ENCODE assay signal across 27 cellular contexts in the genomic region with DNA sequence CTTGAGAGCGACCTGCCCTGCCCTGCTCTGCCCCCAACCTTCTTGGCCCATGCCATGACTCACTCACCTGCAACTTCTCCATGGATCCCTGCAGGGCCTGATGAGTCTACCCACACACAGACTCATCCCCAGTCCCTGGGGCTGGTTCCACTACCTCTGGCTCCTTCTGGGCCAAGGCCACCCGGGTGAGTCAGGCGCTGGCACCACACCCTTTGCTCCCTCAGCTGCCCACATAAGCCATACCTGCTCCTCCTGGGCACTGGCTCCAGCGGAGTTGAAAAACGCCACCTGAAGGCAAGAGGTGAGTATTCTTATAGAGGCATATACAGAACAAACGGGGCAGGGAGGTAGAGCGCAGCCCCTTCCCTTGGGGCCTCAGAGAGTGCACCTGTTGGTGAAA. TPM values are rescaled to one million over a fixed set of nuclear protein-coding genes. Genes with fewer than 3 reads are reported as not detected.
A peak's percentile ranks its signal among the peaks of the same experiment; 100 is the strongest.
DNase-seq lines count a peak whose midpoint lies in the region; ATAC-seq and TF ChIP-seq lines count a peak whose summit lies in the region.
"Had no signal": no experiment of that assay in that cellular context is flagged by ENCODE, and none has a peak within 500 bp of the region (broad histone marks: within the 10 kb centered on the region; RNA-seq: fewer than 3 reads in every experiment).

No MANE protein-coding gene starts in this region.

- peak overlapping the region; percentile 47 for H3K4me2 ChIP-seq in HCT116 (ENCODE audit: low read length)
- H3K4me2 ChIP-seq in neuronal stem cell (ENCODE audit: insufficient read depth, low read length, poor library complexity, severe bottlenecking), result no peak overlapping the region
- H3K4me2 ChIP-seq: smooth muscle cell had no signal

- H3K18ac ChIP-seq in neuronal stem cell (ENCODE audit: low read length), result peak overlapping the region; percentile 1

- POLR2A ChIA-PET in HCT116 (lab: Charles Lee), result no interaction called here

- no TSS peak for BruUV-seq in HCT116 (replicated peaks; lab: Mats Ljungman, UMichigan)

- no peaks in the 10 kb centered on the region for H3K36me3 ChIP-seq in HCT116 (ENCODE audit: control insufficient read depth in 1 of 2, insufficient read depth in 2 of 2, low read length in 2 of 2)
- H3K36me3 ChIP-seq in neuronal stem cell (replicated peaks in 1 of 2; ENCODE audit: control insufficient read depth in 2 of 2, insufficient read depth in 2 of 2, low read length in 2 of 2), result no peaks in the 10 kb centered on the region
- H3K36me3 ChIP-seq: lower lobe of right lung, pancreas, upper lobe of left lung had no signal

- no peak overlapping the region for H4K8ac ChIP-seq in neuronal stem cell (ENCODE audit: low read depth, low read length)

- no peak overlapping the region for H2BK15ac ChIP-seq in neuronal stem cell (ENCODE audit: low read length)

- no peak overlapping the region for H3K14ac ChIP-seq in neuronal stem cell (ENCODE audit: low read length)

- peak; percentile 40 for DNase-seq in HCT116 (ENCODE audit: low read depth, low spot score)
- peak; percentile 29 for DNase-seq in RPMI7951 (ENCODE audit: low read depth)
- no peak for DNase-seq in neuronal stem cell (ENCODE audit: low spot score)
- DNase-seq in NOMO-1 (lab: John Stamatoyannopoulos, UW; ENCODE audit: unreplicated experiment in 2 of 2), result no peak
- DNase-seq: activated CD4-positive, alpha-beta T cell treated with anti-CD3 and anti-CD28 coated beads for 4 hours; activated gamma-delta T cell treated with Interleukin-2 at 50 U/mL for 16 hours; cerebellar nuclear complex; dorsolateral prefrontal cortex; glutamatergic neuron; kidney; lower lobe of right lung; NCI-H1417; NCI-H2029 treated with DMSO at 0.1 percent for 48 hours; NCI-H345; NCI-H748 treated with DMSO at 0.1 percent for 48 hours; pancreas; stimulated activated CD4-positive, alpha-beta T cell treated with anti-CD3 and anti-CD28 coated beads, Interleukin-1b, Interleukin-23, amount 100 ng/mL, for 48 hours had no signal

- no peak for TF ChIP-seq CTCF in HCT116 (IDR thresholded peaks at IDR 0.05 in 2 of 3, conservative IDR thresholded peaks at IDR 0.05 in 1 of 3; ENCODE audit: borderline replicate concordance in 1 of 3, insufficient read depth in 1 of 3, low read depth in 2 of 3, low read length in 2 of 3)

- no peak for TF ChIP-seq RAD21 in HCT116 (IDR thresholded peaks at IDR 0.05; ENCODE audit: low read depth)

- WGBS in neuronal stem cell (ENCODE audit: extremely low coverage in 2 of 2, insufficient read length in 2 of 2, insufficient replicate concordance in 1 of 2), 2 donors, result no CpG with 5 or more reads among the region's 7 CpGs

- H4K91ac ChIP-seq in neuronal stem cell (ENCODE audit: low read depth, low read length, poor library complexity), result no peak overlapping the region

- no peaks in the 10 kb centered on the region for H3K27me3 ChIP-seq in HCT116 (ENCODE audit: insufficient read depth, low read length)
- H3K27me3 ChIP-seq in neuronal stem cell (ENCODE audit: control insufficient read depth in 3 of 3, insufficient read depth in 3 of 3, low read depth in 1 of 3, low read length in 3 of 3), result peaks cover 0 to 17% (median 0%) of the 10 kb centered on the region in 3 experiments
- H3K27me3 ChIP-seq: dorsolateral prefrontal cortex, pancreas, upper lobe of left lung had no signal

- peak overlapping the region; percentile 94 for H2AK5ac ChIP-seq in neuronal stem cell (ENCODE audit: low read depth, low read length)

- H3K9ac ChIP-seq in HCT116 (ENCODE audit: low read length) (no peak overlapping the region), neuronal stem cell (ENCODE audit: low read depth, low read length, poor library complexity) (no peak overlapping the region)

- H3K9me2 ChIP-seq in HCT116 (ENCODE audit: insufficient read depth), result no peaks in the 10 kb centered on the region

- no peak overlapping the region for H3K4ac ChIP-seq in neuronal stem cell (ENCODE audit: low read length)

- H3K4me1 ChIP-seq in HCT116 (ENCODE audit: control insufficient read depth in 1 of 2, insufficient read depth in 2 of 2, low read length in 2 of 2), result peaks cover 1 to 19% of the 10 kb centered on the region in 2 experiments; a peak in 3 of 4 replicates
- H3K4me1 ChIP-seq in neuronal stem cell (ENCODE audit: control insufficient read depth in 2 of 2, insufficient read depth in 1 of 2, low read depth in 1 of 2, low read length in 2 of 2), result peaks cover 6% of the 10 kb centered on the region in 2 donors
- H3K4me1 ChIP-seq: lower lobe of right lung, pancreas, upper lobe of left lung had no signal

- intact Hi-C loops in HCT116 (cut with micrococcal nuclease), result no loop called here

- H2BK120ac ChIP-seq in neuronal stem cell (ENCODE audit: low read depth, low read length), result peak overlapping the region; percentile 50

- CTCF ChIA-PET in HCT116 (lab: Charles Lee), result no interaction called here

- peaks cover 2% of the 10 kb centered on the region for H3K79me1 ChIP-seq in neuronal stem cell (ENCODE audit: low read depth, low read length)

- H3K4me3 ChIP-seq in HCT116 (replicated peaks in 1 of 2; ENCODE audit: low read depth in 1 of 2, low read length in 2 of 2), result no peak overlapping the region
- H3K4me3 ChIP-seq in neuronal stem cell (ENCODE audit: low read length in 2 of 2), result no peak overlapping the region
- H3K4me3 ChIP-seq: dorsolateral prefrontal cortex, K562, lower lobe of right lung, pancreas, smooth muscle cell, upper lobe of left lung had no signal

- no peaks in the 10 kb centered on the region for H3K79me2 ChIP-seq in HCT116 (ENCODE audit: insufficient read depth, low read length)

- no peak overlapping the region for H3K23ac ChIP-seq in neuronal stem cell (ENCODE audit: low read depth, low read length, poor library complexity)

- ATAC-seq in HCT116 (peak; percentile 79), esophagus mucosa (peak; percentile 99), GM21367 (IDR thresholded peaks at IDR 0.05; ENCODE audit: unreplicated experiment) (no peak), GM18868 (IDR thresholded peaks at IDR 0.05; ENCODE audit: unreplicated experiment) (no peak)
- ATAC-seq: lower lobe of right lung, pancreas, Right ventricle myocardium inferior, SK-N-SH treated with all-trans-retinoic acid at 6 μM for 48 hours had no signal

- peak overlapping the region; percentile 24 for H2BK12ac ChIP-seq in neuronal stem cell (ENCODE audit: low read length)

- H3K9me3 ChIP-seq in HCT116 (ENCODE audit: control insufficient read depth in 1 of 2, insufficient read depth in 1 of 2, low read depth in 1 of 2, low read length in 2 of 2), result no peaks in the 10 kb centered on the region
- no peaks in the 10 kb centered on the region for H3K9me3 ChIP-seq in neuronal stem cell (replicated peaks in 1 of 2; ENCODE audit: control insufficient read depth in 2 of 2, insufficient read depth in 1 of 2, low read depth in 1 of 2, low read length in 2 of 2)
- H3K9me3 ChIP-seq: lower lobe of right lung, pancreas, upper lobe of left lung had no signal

- H2BK5ac ChIP-seq in neuronal stem cell (ENCODE audit: low read length), result no peak overlapping the region

- H3K27ac ChIP-seq in HCT116 (ENCODE audit: low read depth, low read length) (no peak overlapping the region), neuronal stem cell (replicated peaks; ENCODE audit: low read length) (no peak overlapping the region)
- H3K27ac ChIP-seq: C4-2B, dorsolateral prefrontal cortex, lower lobe of right lung, pancreas, upper lobe of left lung, VCaP had no signal

- no peak overlapping the region for H2AFZ ChIP-seq in HCT116 (ENCODE audit: low read depth, low read length, poor library complexity, severe bottlenecking)
- H2AFZ ChIP-seq in neuronal stem cell (ENCODE audit: low read length), result no peak overlapping the region

- no peak for TF ChIP-seq POLR2A in HCT116 (IDR thresholded peaks at IDR 0.05; ENCODE audit: borderline replicate concordance, extremely low read depth, insufficient read depth, insufficient read length)

- H4K20me1 ChIP-seq in HCT116 (ENCODE audit: insufficient read depth), result no peaks in the 10 kb centered on the region

- RAD21 ChIA-PET in HCT116 (lab: Charles Lee; ENCODE audit: low non-redundant PET in 1 of 2, low total read pairs in 2 of 2, uncharacterized antibody in 2 of 2, unreplicated experiment in 2 of 2), result no interaction called here

TF ChIP-seq in HCT116, 20 proteins besides CTCF, POLR2A, EP300 and RAD21 (continues in another document):
- TF ChIP-seq POLR2AphosphoS5 (IDR thresholded peaks at IDR 0.05; ENCODE audit: low read depth, low read length) (no peak), CEBPB (IDR thresholded peaks at IDR 0.05; ENCODE audit: low read depth) (no peak), EGR1 (IDR thresholded peaks at IDR 0.05; ENCODE audit: low read depth) (0 out of 2 replicates have a peak, but pooled peaks have one; percentile 20), CBX3 (IDR thresholded peaks at IDR 0.05; ENCODE audit: low read depth) (no peak), SP1 (IDR thresholded peaks at IDR 0.05; ENCODE audit: low read depth) (peak; percentile 42; the same call in 1 of the 2 replicates)
- TF ChIP-seq, protein P1, sequence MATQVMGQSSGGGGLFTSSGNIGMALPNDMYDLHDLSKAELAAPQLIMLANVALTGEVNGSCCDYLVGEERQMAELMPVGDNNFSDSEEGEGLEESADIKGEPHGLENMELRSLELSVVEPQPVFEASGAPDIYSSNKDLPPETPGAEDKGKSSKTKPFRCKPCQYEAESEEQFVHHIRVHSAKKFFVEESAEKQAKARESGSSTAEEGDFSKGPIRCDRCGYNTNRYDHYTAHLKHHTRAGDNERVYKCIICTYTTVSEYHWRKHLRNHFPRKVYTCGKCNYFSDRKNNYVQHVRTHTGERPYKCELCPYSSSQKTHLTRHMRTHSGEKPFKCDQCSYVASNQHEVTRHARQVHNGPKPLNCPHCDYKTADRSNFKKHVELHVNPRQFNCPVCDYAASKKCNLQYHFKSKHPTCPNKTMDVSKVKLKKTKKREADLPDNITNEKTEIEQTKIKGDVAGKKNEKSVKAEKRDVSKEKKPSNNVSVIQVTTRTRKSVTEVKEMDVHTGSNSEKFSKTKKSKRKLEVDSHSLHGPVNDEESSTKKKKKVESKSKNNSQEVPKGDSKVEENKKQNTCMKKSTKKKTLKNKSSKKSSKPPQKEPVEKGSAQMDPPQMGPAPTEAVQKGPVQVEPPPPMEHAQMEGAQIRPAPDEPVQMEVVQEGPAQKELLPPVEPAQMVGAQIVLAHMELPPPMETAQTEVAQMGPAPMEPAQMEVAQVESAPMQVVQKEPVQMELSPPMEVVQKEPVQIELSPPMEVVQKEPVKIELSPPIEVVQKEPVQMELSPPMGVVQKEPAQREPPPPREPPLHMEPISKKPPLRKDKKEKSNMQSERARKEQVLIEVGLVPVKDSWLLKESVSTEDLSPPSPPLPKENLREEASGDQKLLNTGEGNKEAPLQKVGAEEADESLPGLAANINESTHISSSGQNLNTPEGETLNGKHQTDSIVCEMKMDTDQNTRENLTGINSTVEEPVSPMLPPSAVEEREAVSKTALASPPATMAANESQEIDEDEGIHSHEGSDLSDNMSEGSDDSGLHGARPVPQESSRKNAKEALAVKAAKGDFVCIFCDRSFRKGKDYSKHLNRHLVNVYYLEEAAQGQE (IDR thresholded peaks at IDR 0.05; ENCODE audit: low read depth), result no peak

RNA-seq across cellular contexts. Expression of a gene that starts 16.2 kb away (rescaled TPM):
- 40.3 TPM for total RNA-seq in HCT116 (2021; ENCODE audit: unreplicated experiment)
- polyA plus RNA-seq in HCT116 (2012), result 8.9 and 11.1 TPM in 2 replicates
- 19.5 and 31.8 TPM in 2 replicates for total RNA-seq in RPMI7951 (2014; rRNA removed; shearing (Covaris generic))
- total RNA-seq in esophagus mucosa, result 19.0 TPM
- polyA plus RNA-seq in neuronal stem cell (2013, experiment 1 of 2), result 15.9 TPM
- 16.9 TPM for polyA plus RNA-seq in neuronal stem cell (2013, experiment 2 of 2)

Comparison
In these comparisons a context has a peak if more than half of its experiments do, and no peak if none do; other contexts are left out.
1. ATAC-seq: peak in HCT116 (single experiment) and esophagus mucosa (single experiment); none in GM21367 (single experiment) and GM18868 (single experiment).
2. DNase-seq: peak in HCT116 (single experiment) and RPMI7951 (single experiment); none in neuronal stem cell (single experiment) and NOMO-1 (0 of 2).